25 cellular contexts compared by ENCODE assay signal in genomic region chr6:101543796-101544195, GRCh38.
"Had no signal": no experiment of that assay in that cellular context is flagged by ENCODE, and none has a peak within 500 bp of the region (broad histone marks: within the 10 kb centered on the region; RNA-seq: fewer than 3 reads in every experiment).

No MANE protein-coding gene starts in this region.

- H3K4me3 Mint-ChIP-seq: activated CD4-positive, alpha-beta memory T cell treated with anti-CD3 and anti-CD28 coated beads, Interleukin-2, amount 10 ng/mL, durations not matched to agents 7 days and 5 days; activated CD4-positive, alpha-beta T cell treated with anti-CD3 and anti-CD28 coated beads, Interleukin-2, amount 10 ng/mL, durations not matched to agents 24 days and 14 days; activated CD8-positive, alpha-beta memory T cell treated with anti-CD3 and anti-CD28 coated beads, Interleukin-2, amount 10 ng/mL, durations not matched to agents 7 days and 5 days; activated naive CD4-positive, alpha-beta T cell treated with anti-CD3 and anti-CD28 coated beads, Interleukin-2, amount 50 U/mL, for 24 hours; immature natural killer cell; natural killer cell; type B pancreatic cell had no signal

- ATAC-seq: activated CD4-positive, CD25-positive, alpha-beta regulatory T cell treated with anti-CD3 and anti-CD28 coated beads, Interleukin-2, amount 50 U/mL, for 24 hours; activated CD8-positive, alpha-beta memory T cell treated with anti-CD3 and anti-CD28 coated beads, Interleukin-2, amount 10 ng/mL, durations not matched to agents 7 days and 5 days; body of pancreas; left lung; natural killer cell had no signal

- H3K4me1 ChIP-seq: body of pancreas, left lung, prostate gland, spleen, vagina had no signal

- H3K36me3 Mint-ChIP-seq: activated CD8-positive, alpha-beta memory T cell treated with anti-CD3 and anti-CD28 coated beads, Interleukin-2, amount 10 ng/mL, durations not matched to agents 7 days and 5 days; activated naive CD4-positive, alpha-beta T cell treated with anti-CD3 and anti-CD28 coated beads, Interleukin-2, amount 50 U/mL, for 24 hours; immature natural killer cell; type B pancreatic cell had no signal

- H3K27ac ChIP-seq: body of pancreas, cardiac muscle cell, left lung, prostate gland, spleen, thoracic aorta, vagina, VCaP had no signal

- H3K27ac Mint-ChIP-seq: activated CD4-positive, alpha-beta memory T cell treated with anti-CD3 and anti-CD28 coated beads, Interleukin-2, amount 10 ng/mL, durations not matched to agents 7 days and 5 days; activated CD4-positive, alpha-beta T cell treated with anti-CD3 and anti-CD28 coated beads, Interleukin-2, amount 10 ng/mL, durations not matched to agents 24 days and 14 days; activated CD8-positive, alpha-beta memory T cell treated with anti-CD3 and anti-CD28 coated beads, Interleukin-2, amount 10 ng/mL, durations not matched to agents 7 days and 5 days; activated naive CD4-positive, alpha-beta T cell treated with anti-CD3 and anti-CD28 coated beads, Interleukin-2, amount 50 U/mL, for 24 hours; immature natural killer cell; natural killer cell; type B pancreatic cell had no signal

- H3K36me3 ChIP-seq: cardiac muscle cell, left lung, prostate gland, spleen, thoracic aorta, vagina had no signal

- H3K27me3 ChIP-seq: body of pancreas, cardiac muscle cell, left lung, spleen, vagina had no signal

- H3K4me3 ChIP-seq: body of pancreas, cardiac muscle cell, left lung, prostate gland, spleen, thoracic aorta, vagina had no signal

- H3K9me3 Mint-ChIP-seq: activated CD4-positive, alpha-beta T cell treated with anti-CD3 and anti-CD28 coated beads, Interleukin-2, amount 10 ng/mL, durations not matched to agents 24 days and 14 days; type B pancreatic cell had no signal

- DNase-seq: activated CD4-positive, alpha-beta memory T cell treated with anti-CD3 and anti-CD28 coated beads, Interleukin-2, amount 10 ng/mL, durations not matched to agents 7 days and 5 days; activated CD4-positive, alpha-beta T cell treated with anti-CD3 and anti-CD28 coated beads, Interleukin-2, amount 10 ng/mL, durations not matched to agents 24 days and 14 days; activated CD8-positive, alpha-beta memory T cell treated with anti-CD3 and anti-CD28 coated beads, Interleukin-2, amount 10 ng/mL, durations not matched to agents 7 days and 5 days; activated gamma-delta T cell treated with Interleukin-2 at 50 U/mL for 16 hours; activated T-cell treated with anti-CD3 and anti-CD28 coated beads for 4 hours; anterior cingulate cortex; body of pancreas; dermis blood vessel endothelial cell; effector CD8-positive, alpha-beta T cell; erythroblast; immature natural killer cell; left lung; midbrain; natural killer cell; spleen; stimulated activated CD4-positive, alpha-beta T cell treated with anti-CD3 and anti-CD28 coated beads, Interleukin-4, amount 100 ng/mL, for 24 hours; stimulated activated naive CD4-positive, alpha-beta T cell treated with Interleukin-2 at 50 U/mL for 16 hours had no signal

- H3K27me3 Mint-ChIP-seq: activated CD4-positive, alpha-beta memory T cell treated with anti-CD3 and anti-CD28 coated beads, Interleukin-2, amount 10 ng/mL, durations not matched to agents 7 days and 5 days; activated CD4-positive, alpha-beta T cell treated with anti-CD3 and anti-CD28 coated beads, Interleukin-2, amount 10 ng/mL, durations not matched to agents 24 days and 14 days; activated CD8-positive, alpha-beta memory T cell treated with anti-CD3 and anti-CD28 coated beads, Interleukin-2, amount 10 ng/mL, durations not matched to agents 7 days and 5 days; activated naive CD4-positive, alpha-beta T cell treated with anti-CD3 and anti-CD28 coated beads, Interleukin-2, amount 50 U/mL, for 24 hours; type B pancreatic cell had no signal

- H3K4me1 Mint-ChIP-seq: activated CD4-positive, alpha-beta memory T cell treated with anti-CD3 and anti-CD28 coated beads, Interleukin-2, amount 10 ng/mL, durations not matched to agents 7 days and 5 days; activated CD4-positive, alpha-beta T cell treated with anti-CD3 and anti-CD28 coated beads, Interleukin-2, amount 10 ng/mL, durations not matched to agents 24 days and 14 days; activated CD8-positive, alpha-beta memory T cell treated with anti-CD3 and anti-CD28 coated beads, Interleukin-2, amount 10 ng/mL, durations not matched to agents 7 days and 5 days; activated naive CD4-positive, alpha-beta T cell treated with anti-CD3 and anti-CD28 coated beads, Interleukin-2, amount 50 U/mL, for 24 hours; immature natural killer cell; natural killer cell had no signal

- H3K9me3 ChIP-seq: body of pancreas, left lung, prostate gland, thoracic aorta, vagina had no signal
